ENCODE assay signal across 16 cellular contexts in the genomic region with DNA sequence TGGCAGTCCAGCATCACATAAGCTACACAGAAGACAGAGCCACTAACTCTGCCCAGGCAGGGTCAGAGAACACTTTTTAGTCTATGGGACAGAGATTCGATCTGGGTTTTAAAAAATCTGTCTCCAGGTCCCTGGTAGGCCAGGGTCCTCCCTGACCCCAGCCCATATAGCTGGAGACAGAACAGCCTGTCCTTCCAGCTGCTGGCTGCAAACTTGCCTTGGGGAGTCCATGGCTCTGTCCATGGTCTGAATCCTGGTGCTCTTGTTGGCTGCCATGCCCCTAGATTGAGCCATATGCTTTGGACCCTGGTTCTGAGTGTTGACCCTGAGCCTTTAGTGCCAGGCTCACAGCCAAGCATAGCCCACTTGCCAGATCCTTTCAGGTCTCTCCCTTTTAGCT. TPM values are rescaled to one million over a fixed set of nuclear protein-coding genes. Genes with fewer than 3 reads are reported as not detected.
"Had no signal": no experiment of that assay in that cellular context is flagged by ENCODE, and none has a peak within 500 bp of the region (broad histone marks: within the 10 kb centered on the region; RNA-seq: fewer than 3 reads in every experiment).

No MANE protein-coding gene starts in this region.

- H3K27me3 ChIP-seq: brain microvascular endothelial cell had no signal

- H3K27ac ChIP-seq: brain microvascular endothelial cell, epithelial cell of prostate, left ventricle myocardium inferior had no signal

- H3K36me3 ChIP-seq: brain microvascular endothelial cell, left ventricle myocardium inferior had no signal

- ATAC-seq: activated CD8-positive, alpha-beta T cell treated with anti-CD3 and anti-CD28 coated beads for 36 hours; natural killer cell; stimulated activated memory B cell treated with anti-CD40 and anti-IgM and Interleukin-4, amounts not matched to agents 10 μg/mL and 1 μg/mL and 100 μg/mL, for 72 hours had no signal

- H3K4me1 ChIP-seq: left ventricle myocardium inferior had no signal

- DNase-seq: activated CD4-positive, alpha-beta T cell treated with anti-CD3 and anti-CD28 coated beads for 4 hours; activated CD8-positive, alpha-beta memory T cell treated with anti-CD3 and anti-CD28 coated beads, Interleukin-2, amount 50 U/mL, for 4 hours; activated CD8-positive, alpha-beta T cell treated with anti-CD3 and anti-CD28 coated beads for 36 hours; activated gamma-delta T cell treated with Interleukin-2 at 50 U/mL for 16 hours; activated naive CD8-positive, alpha-beta T cell treated with anti-CD3 and anti-CD28 coated beads for 36 hours; activated T-cell treated with anti-CD3 and anti-CD28 coated beads, Interleukin-2, amount 50 U/mL, for 48 hours; brain microvascular endothelial cell; effector memory CD4-positive, alpha-beta T cell; kidney; left ventricle myocardium inferior; natural killer cell; retina; stimulated activated CD4-positive, alpha-beta T cell treated with anti-CD3 and anti-CD28 coated beads, Interleukin-2, amount 100 ng/mL, for 48 hours; T-helper 1 cell had no signal

- FAIRE-seq: kidney had no signal

- H3K4me3 ChIP-seq: left ventricle myocardium inferior had no signal

- H3K9me3 ChIP-seq: left ventricle myocardium inferior had no signal

RNA-seq across cellular contexts. Expression of gene KCNE3, which starts 39.5 kb away (rescaled TPM):
- total RNA-seq: activated CD8-positive, alpha-beta T cell treated with anti-CD3 and anti-CD28 coated beads for 36 hours; activated naive CD8-positive, alpha-beta T cell treated with anti-CD3 and anti-CD28 coated beads for 36 hours had no signal
